ENCODE assay signal across 15 cellular contexts in the genomic region with DNA sequence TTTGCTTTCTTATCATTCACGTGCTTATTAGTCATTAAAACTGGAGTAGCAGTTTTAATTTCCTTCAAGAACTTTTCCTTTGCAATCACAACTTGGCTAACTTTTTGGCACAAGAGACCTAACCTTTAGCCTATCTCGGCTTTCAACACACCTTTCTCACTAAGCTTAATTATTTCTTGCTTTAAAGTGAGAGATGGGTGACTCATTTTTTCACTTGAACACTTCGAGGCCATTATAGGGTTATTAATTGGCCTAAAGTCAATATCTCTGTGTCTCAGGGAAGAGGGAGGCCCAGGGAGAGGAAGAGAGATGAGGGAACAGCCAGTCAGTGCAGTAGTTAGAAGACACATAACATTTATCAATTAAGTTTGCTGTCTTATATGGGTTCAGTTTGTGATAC.
"Had no signal": no experiment of that assay in that cellular context is flagged by ENCODE, and none has a peak within 500 bp of the region (broad histone marks: within the 10 kb centered on the region; RNA-seq: fewer than 3 reads in every experiment).

No MANE protein-coding gene starts in this region.

- DNase-seq: effector memory CD4-positive, alpha-beta T cell; esophagus squamous epithelium; foreskin fibroblast; kidney; left colon; natural killer cell; posterior cingulate gyrus; sigmoid colon; stimulated activated CD4-positive, alpha-beta T cell treated with anti-CD3 and anti-CD28 coated beads, Interleukin-12 subunit alpha, Interleukin-12 subunit beta, amount 100 ng/mL, for 4 hours; stimulated activated naive CD4-positive, alpha-beta T cell treated with Interleukin-2 at 50 U/mL for 16 hours had no signal

- ATAC-seq: left colon, natural killer cell had no signal

- H3K27me3 Mint-ChIP-seq: type B pancreatic cell had no signal

- H3K4me3 Mint-ChIP-seq: natural killer cell, neural crest cell, type B pancreatic cell had no signal

- H3K9me3 ChIP-seq: esophagus squamous epithelium, right atrium auricular region, sigmoid colon, vagina had no signal

- H3K4me1 ChIP-seq: right atrium auricular region, vagina had no signal

- H3K4me3 ChIP-seq: esophagus squamous epithelium, right atrium auricular region, sigmoid colon, skin epidermis, vagina had no signal

- H3K27me3 ChIP-seq: esophagus squamous epithelium, right atrium auricular region, sigmoid colon, vagina had no signal

- H3K27ac Mint-ChIP-seq: natural killer cell, type B pancreatic cell had no signal

- H3K4me1 Mint-ChIP-seq: natural killer cell had no signal

- H3K27ac ChIP-seq: right atrium auricular region, sigmoid colon, skin epidermis, vagina had no signal

- H3K36me3 Mint-ChIP-seq: natural killer cell, type B pancreatic cell had no signal

- H3K36me3 ChIP-seq: esophagus squamous epithelium, right atrium auricular region, sigmoid colon, vagina had no signal
